8 cellular contexts compared by ENCODE assay signal in genomic region chr3:48739955-48740823, GRCh38. TPM values are rescaled to one million over a fixed set of nuclear protein-coding genes. Genes with fewer than 3 reads are reported as not detected.
DNase-seq lines count a peak whose midpoint lies in the region; ATAC-seq, FAIRE-seq and TF ChIP-seq lines count a peak whose summit lies in the region.

No MANE protein-coding gene starts in this region.

- no peak overlapping the region for H3K27ac Mint-ChIP-seq in WTC11

- H3K27ac ChIP-seq in caudate nucleus (ENCODE audit: low read depth, low read length) (peak overlapping the region; percentile 96), small intestine (ENCODE audit: low read depth in 1 of 2, low read length in 1 of 2) (peak overlapping the region; percentile 75 to 85)

- H3K9me3 Mint-ChIP-seq in WTC11: no peaks in the 10 kb centered on the region

- POLR2A ChIA-PET in WTC11 (lab: Charles Lee): interaction anchor here (1.1 to 1.9 kb wide), 3 partner anchors 23 to 178 kb away, joined by 4 to 11 read pairs (median 5); partner anchors contain the start of genes ARIH2 and IP6K2

- WGBS in small intestine, 3 donors: 6 to 17% (median 11%) methylated on average over 15 of the region's 15 CpGs

- peak; percentile 96 for DNase-seq in Ammon's horn (ENCODE audit: low spot score)
- peak; percentile 84 for DNase-seq in LHCN-M2 (ENCODE audit: low read depth)
- peak; percentile 90 for DNase-seq in WTC11 (ENCODE audit: low spot score)
- DNase-seq in caudate nucleus (lab: John Stamatoyannopoulos, UW): peak; percentile 23 to 94 (median 86)
- peak; percentile 77 for DNase-seq in iris pigment epithelial cell (ENCODE audit: low read depth)
- DNase-seq in small intestine: peak; percentile 98
- DNase-seq in NCI-H1436 (lab: John Stamatoyannopoulos, UW): no peak

- no peaks in the 10 kb centered on the region for H3K27me3 ChIP-seq in small intestine (ENCODE audit: control insufficient read depth in 2 of 2, insufficient read depth in 2 of 2, low read length in 2 of 2)

- CTCF ChIA-PET in WTC11 (lab: Charles Lee): interaction anchor here (0.6 to 2.2 kb wide), 68 partner anchors 10 to 431 kb away, joined by 3 to 26 read pairs (median 4); partner anchors contain the start of genes ARIH2, CCDC51, IP6K2 and KLHDC8B

- no peaks in the 10 kb centered on the region for H3K4me1 Mint-ChIP-seq in WTC11

- H3K36me3 Mint-ChIP-seq in WTC11: no peaks in the 10 kb centered on the region

- TF ChIP-seq CTCF in WTC11 (IDR thresholded peaks at IDR 0.05): peak; percentile 77

- H3K36me3 ChIP-seq in small intestine (ENCODE audit: control insufficient read depth in 2 of 2, insufficient read depth in 2 of 2, low read length in 2 of 2): no peaks in the 10 kb centered on the region

- no peaks in the 10 kb centered on the region; the same call in 1 of the 2 replicates for H3K27me3 Mint-ChIP-seq in WTC11 (ENCODE audit: low read depth)

- no peaks in the 10 kb centered on the region for H3K9me3 ChIP-seq in small intestine (ENCODE audit: control insufficient read depth, low read depth)

- no peak overlapping the region for H3K4me3 Mint-ChIP-seq in WTC11

- H3K4me3 ChIP-seq in small intestine (ENCODE audit: low read depth in 1 of 2, low read length in 2 of 2): peak overlapping the region in 1 of 2 donors; percentile 20

- ATAC-seq in GM19395 (IDR thresholded peaks at IDR 0.05; ENCODE audit: unreplicated experiment) (peak; percentile 66), WTC11 (peak; percentile 99)

- no peak for FAIRE-seq in small intestine (lab: Jason Lieb, UNC)

- peaks cover 6 to 17% of the 10 kb centered on the region in 2 donors for H3K4me1 ChIP-seq in small intestine (ENCODE audit: control insufficient read depth in 2 of 2, insufficient read depth in 1 of 2, low read depth in 1 of 2, low read length in 1 of 2)

TF ChIP-seq in WTC11, 78 proteins besides CTCF, POLR2A, EP300 and RAD21 (continues in another document):
- no peak for TF ChIP-seq NFATC4 (CRISPR knock-in tag; IDR thresholded peaks at IDR 0.05)
- TF ChIP-seq ESRRA (CRISPR knock-in tag; IDR thresholded peaks at IDR 0.05; ENCODE audit: borderline replicate concordance): no peak
- peak; percentile 22; the same call in 1 of the 2 replicates for TF ChIP-seq GABPB1 (CRISPR knock-in tag; IDR thresholded peaks at IDR 0.05)
- no peak for TF ChIP-seq CBFB (CRISPR knock-in tag; IDR thresholded peaks at IDR 0.05; ENCODE audit: low read depth)
- no peak for TF ChIP-seq MYBL2 (CRISPR knock-in tag; IDR thresholded peaks at IDR 0.05)
- no peak for TF ChIP-seq ZNF219 (CRISPR knock-in tag; IDR thresholded peaks at IDR 0.05; ENCODE audit: borderline replicate concordance)
- TF ChIP-seq FOXK1 (CRISPR knock-in tag; IDR thresholded peaks at IDR 0.05): no peak
- TF ChIP-seq ZNF121 (CRISPR knock-in tag; IDR thresholded peaks at IDR 0.05): peak; percentile 76; the same call in 1 of the 2 replicates
- no peak for TF ChIP-seq FOXP1 (CRISPR knock-in tag; IDR thresholded peaks at IDR 0.05; ENCODE audit: borderline replicate concordance)
- TF ChIP-seq GTF2I (CRISPR knock-in tag; conservative IDR thresholded peaks at IDR 0.05): no peak
- no peak for TF ChIP-seq PRRX2 (CRISPR knock-in tag; IDR thresholded peaks at IDR 0.05)
- TF ChIP-seq NR2C2 (CRISPR knock-in tag; IDR thresholded peaks at IDR 0.05): no peak
- TF ChIP-seq MAX (CRISPR knock-in tag; IDR thresholded peaks at IDR 0.05): peak; percentile 56; the same call in 1 of the 2 replicates
- no peak for TF ChIP-seq STAT6 (CRISPR knock-in tag; conservative IDR thresholded peaks at IDR 0.05; ENCODE audit: low read depth)
- TF ChIP-seq SMAD3 (CRISPR knock-in tag; IDR thresholded peaks at IDR 0.05; ENCODE audit: borderline replicate concordance): no peak
- TF ChIP-seq NR3C1 (CRISPR knock-in tag; conservative IDR thresholded peaks at IDR 0.05; ENCODE audit: low read depth): no peak
- TF ChIP-seq AR (CRISPR knock-in tag; IDR thresholded peaks at IDR 0.05): no peak
- peak; percentile 57 for TF ChIP-seq HMGXB4 (CRISPR knock-in tag; IDR thresholded peaks at IDR 0.05)
- TF ChIP-seq E2F5 (CRISPR knock-in tag; IDR thresholded peaks at IDR 0.05): no peak
- no peak for TF ChIP-seq ZNF671 (CRISPR knock-in tag; IDR thresholded peaks at IDR 0.05)
- no peak for TF ChIP-seq ATF1 (CRISPR knock-in tag; IDR thresholded peaks at IDR 0.05)
- TF ChIP-seq NFYB (CRISPR knock-in tag; conservative IDR thresholded peaks at IDR 0.05; ENCODE audit: low read depth): no peak
- TF ChIP-seq ZNF263 (CRISPR knock-in tag; IDR thresholded peaks at IDR 0.05; ENCODE audit: low read depth): no peak

RNA-seq across cellular contexts. Expression of gene IP6K2, which starts 23.2 kb away (rescaled TPM):
- 69.2 and 70.4 TPM in 2 replicates for total RNA-seq in LHCN-M2 (2014; rRNA removed)
- 59.9 TPM for polyA plus RNA-seq in LHCN-M2 (2012)
- 113 to 123 TPM (median 114 TPM) in 3 replicates for total RNA-seq in WTC11 (2021)
- polyA plus RNA-seq in small intestine: 100 to 1,000 TPM in 1 of 3 donors, 10 to 100 TPM in 2; 79.5 to 132 (median 84.6) TPM

RNA-seq across cellular contexts. Expression of gene NCKIPSD, which starts 54.5 kb away (rescaled TPM):
- total RNA-seq in LHCN-M2 (2014; rRNA removed) (29.8 and 37.9 TPM in 2 replicates), WTC11 (2021) (40.1 to 50.1 TPM (median 47.1 TPM) in 3 replicates)
- 20.4 TPM for polyA plus RNA-seq in LHCN-M2 (2012)
- 10 to 100 TPM in 2 of 3 donors, 1 to 10 TPM in 1; 8.9 to 14.5 (median 14.4) TPM for polyA plus RNA-seq in small intestine
